ENCODE assay signal across 15 cellular contexts in genomic region chr16:10923650-10924214, GRCh38. TPM values are rescaled to one million over a fixed set of nuclear protein-coding genes. Genes with fewer than 3 reads are reported as not detected.
DNase-seq lines count a peak whose midpoint lies in the region; ATAC-seq, FAIRE-seq and TF ChIP-seq lines count a peak whose summit lies in the region.
"Had no signal": no experiment of that assay in that cellular context is flagged by ENCODE, and none has a peak within 500 bp of the region (broad histone marks: within the 10 kb centered on the region; RNA-seq: fewer than 3 reads in every experiment).

No MANE protein-coding gene starts in this region.

- no TSS peak for BruUV-seq in GM12878 (replicated peaks; lab: Mats Ljungman, UMichigan)

- intact Hi-C loops in GM12878 (cut with micrococcal nuclease; ENCODE audit: unreplicated experiment) = no loop called here
- intact Hi-C loops in right cardiac atrium (cut with DNase I) = loop anchor here in 2 of 4 donors (5.0 to 10.0 kb wide), 2 partner anchors 169 to 176 kb away; no protein-coding TSS in a partner anchor

- peaks cover 37 to 41% of the 10 kb centered on the region in 2 experiments for H3K36me3 ChIP-seq in GM12878 (ENCODE audit: control insufficient read depth in 2 of 2, insufficient read depth in 2 of 2, low read length in 1 of 2)

- WGBS in GM12878 (ENCODE audit: insufficient coverage, insufficient replicate concordance, low lambda C conversion rate, missing lambda C conversion rate) = 92% methylated on average over 14 of the region's 14 CpGs
- WGBS in right cardiac atrium = 52% methylated on average over 14 of the region's 14 CpGs

- H3K9ac ChIP-seq in GM12878 (ENCODE audit: control insufficient read depth, insufficient read depth, low read length) = no peak overlapping the region

- H3K4me2 ChIP-seq in GM12878 (ENCODE audit: control insufficient read depth, insufficient read depth) = no peak overlapping the region

- H3K79me2 ChIP-seq in GM12878 (ENCODE audit: control insufficient read depth, insufficient read depth, low read length) = no peaks in the 10 kb centered on the region

- CTCF ChIA-PET in GM12878 (lab: Yijun Ruan, JAX) = interaction anchor here (3.1 kb wide), 1 partner anchor 409 kb away, joined by 13 read pairs; no protein-coding TSS in a partner anchor

- RAD21 ChIA-PET in GM12878 (lab: Charles Lee; ENCODE audit: unreplicated experiment) = no interaction called here

- no peak overlapping the region for H2AFZ ChIP-seq in GM12878 (ENCODE audit: control insufficient read depth, low read depth, low read length)

- no peaks in the 10 kb centered on the region for H4K20me1 ChIP-seq in GM12878 (ENCODE audit: control insufficient read depth, insufficient read depth)

- in situ Hi-C loops in GM12878 (cut with MboI) = no loop called here

- no peaks in the 10 kb centered on the region for H3K27me3 ChIP-seq in GM12878 (replicated peaks in 1 of 2; ENCODE audit: control insufficient read depth in 2 of 2, insufficient read depth in 2 of 2, low read length in 1 of 2)
- no peaks in the 10 kb centered on the region for H3K27me3 ChIP-seq in right cardiac atrium (ENCODE audit: control insufficient read depth, insufficient read depth)

- TF ChIP-seq EP300 in GM12878 (IDR thresholded peaks at IDR 0.05; ENCODE audit: borderline replicate concordance in 1 of 2, control insufficient read depth in 1 of 2, low read depth in 2 of 2, low read length in 2 of 2) = no peak

- H3K27ac ChIP-seq in GM12878 (ENCODE audit: control insufficient read depth, insufficient read depth) = no peak overlapping the region
- peak overlapping the region; percentile 68 for H3K27ac ChIP-seq in right cardiac atrium (ENCODE audit: low read length)
- H3K27ac ChIP-seq: prostate gland had no signal

- TF ChIP-seq RAD21 in GM12878 (IDR thresholded peaks at IDR 0.05; ENCODE audit: insufficient read depth, low read depth, low read length) = no peak

- H3K9me3 ChIP-seq in GM12878 (replicated peaks; ENCODE audit: control insufficient read depth, insufficient read depth, low read length) (no peaks in the 10 kb centered on the region), right cardiac atrium (ENCODE audit: control insufficient read depth, low read length) (no peaks in the 10 kb centered on the region)
- H3K9me3 ChIP-seq: prostate gland had no signal

- ATAC-seq in GM12878 (no peak), right cardiac atrium (peak; percentile 65 to 70), HG03025 (IDR thresholded peaks at IDR 0.05; ENCODE audit: low FRiP score, unreplicated experiment) (no peak)

- peaks cover under 1% of the 10 kb centered on the region; the same call in 1 of the 2 replicates for H3K4me1 ChIP-seq in GM12878 (ENCODE audit: control insufficient read depth, insufficient read depth, low read length)
- peaks cover 6% of the 10 kb centered on the region for H3K4me1 ChIP-seq in right cardiac atrium (ENCODE audit: control insufficient read depth, insufficient read depth, low read length)
- H3K4me1 ChIP-seq: prostate gland had no signal

- DNase-seq in AG10803 (ENCODE audit: low read depth) (peak; percentile 47), GM12878 (ENCODE audit: low read depth, low spot score) (no peak), right cardiac atrium (peak; percentile 80 to 93 (median 93)), renal cortical epithelial cell (ENCODE audit: low read depth) (peak; percentile 37), NCI-H1048 (lab: John Stamatoyannopoulos, UW) (no peak), NCI-H187 treated with DMSO at 0.1 percent for 48 hours (lab: John Stamatoyannopoulos, UW) (no peak)
- no peak for DNase-seq in activated effector memory CD4-positive, alpha-beta T cell treated with anti-CD3 and anti-CD28 coated beads, Interleukin-2, amount 50 U/mL, for 16 hours
- DNase-seq: activated CD8-positive, alpha-beta memory T cell treated with anti-CD3 and anti-CD28 coated beads, Interleukin-2, amount 50 U/mL, for 48 hours; effector memory CD4-positive, alpha-beta T cell; NCI-H524 had no signal

- TF ChIP-seq CTCF in AG10803 (conservative IDR thresholded peaks at IDR 0.05; ENCODE audit: low read length) (no peak), GM12878 (IDR thresholded peaks at IDR 0.05 in 2 of 3, conservative IDR thresholded peaks at IDR 0.05 in 1 of 3; ENCODE audit: control insufficient read depth in 2 of 3, extremely low read depth in 1 of 3, insufficient read depth in 1 of 3, low read depth in 3 of 3, low read length in 3 of 3) (no peak)

- TF ChIP-seq POLR2A in GM12878 (IDR thresholded peaks at IDR 0.05; ENCODE audit: low read depth, low read length) = no peak

- POLR2A ChIA-PET in GM12878 (lab: Charles Lee) = interaction anchor here (2.8 kb wide), 1 partner anchor 12 kb away, joined by 10 read pairs; no protein-coding TSS in a partner anchor

- SMC1A ChIA-PET in GM12878 (lab: Charles Lee; ENCODE audit: uncharacterized antibody, unreplicated experiment) = interaction anchor here (1.5 kb wide), 1 partner anchor 12 kb away, joined by 5 read pairs; no protein-coding TSS in a partner anchor

- H3K4me3 ChIP-seq in AG10803 (ENCODE audit: low read length) (no peak overlapping the region), GM12878 (no peak overlapping the region), right cardiac atrium (ENCODE audit: low read length) (no peak overlapping the region)
- H3K4me3 ChIP-seq: prostate gland had no signal

- no peak for FAIRE-seq in GM12878 (lab: Jason Lieb, UNC)
- FAIRE-seq: GM12892, GM19239 had no signal

TF ChIP-seq in GM12878, 131 proteins besides CTCF, POLR2A, EP300 and RAD21:
- TF ChIP-seq PML (IDR thresholded peaks at IDR 0.05; ENCODE audit: low read length) (0 out of 2 replicates have a peak, but pooled peaks have one; percentile 31), BHLHE40 (IDR thresholded peaks at IDR 0.05; ENCODE audit: borderline replicate concordance in 1 of 2, low read depth in 2 of 2, low read length in 1 of 2) (no peak)

RNA-seq across cellular contexts. Expression of gene DEXI, which starts 18.5 kb away (rescaled TPM):
- total RNA-seq in GM12878 (2013; cell fraction: nucleolus; rRNA removed) = 26.1 and 29.0 TPM in 2 replicates
- total RNA-seq in GM12878 (2014; rRNA removed) (26.3 and 28.6 TPM in 2 replicates), GM12878 (2014; rRNA removed; fragmentation: Illumina TruSeq; extraction: Trizol) (17.0 and 17.3 TPM in 2 replicates), GM12878 (2021) (22.7 and 24.2 TPM in 2 replicates), right cardiac atrium (100 to 1,000 TPM in 2 of 4 donors, 10 to 100 TPM in 2; 82.2 to 126 (median 101) TPM), renal cortical epithelial cell (29.2 and 47.1 TPM in 2 replicates)
- polyA plus RNA-seq in GM12878 (2011; ENCODE audit: low read depth) = 7.1 TPM
- polyA plus RNA-seq in GM12878 (2011; rRNA removed) (11.4 and 15.2 TPM in 2 replicates), GM12878 (2014; fragmentation: Illumina TruSeq; extraction: Trizol) (17.8 and 21.7 TPM in 2 replicates), GM12878 (2014; fragmentation: Nextera tagmentation; extraction: Ambion mirVana) (1 to 10 TPM; 1.4 to 4.3 TPM), GM12878 (2014; rRNA removed) (22.9 and 25.7 TPM in 2 replicates), GM12878 (2016; fragmentation: Nextera tagmentation; extraction: Ambion mirVana) (10 to 100 TPM; 14.0 to 19.8 TPM), right cardiac atrium (127 TPM)
- polyA plus RNA-seq in GM12878 (2011; cell fraction: cytosol; rRNA removed) = 21.8 and 24.6 TPM in 2 replicates
- polyA plus RNA-seq in GM12878 (2011; cell fraction: nucleus; rRNA removed) = 37.7 and 44.3 TPM in 2 replicates
- polyA plus RNA-seq in GM12878 (2012) = 15.5 and 16.1 TPM in 2 replicates
- polyA minus RNA-seq in GM12878 (2011; rRNA and poly(A)+ RNA removed) = 18.1 and 24.7 TPM in 2 replicates
- 9.6 and 11.0 TPM in 2 replicates for polyA minus RNA-seq in GM12878 (2011; cell fraction: cytosol; rRNA and poly(A)+ RNA removed)
- 14.1 and 21.8 TPM in 2 replicates for polyA minus RNA-seq in GM12878 (2011; cell fraction: nucleus; rRNA and poly(A)+ RNA removed)

RNA-seq across cellular contexts. Expression of gene CLEC16A, which starts 20.6 kb away (rescaled TPM):
- total RNA-seq in GM12878 (2013; cell fraction: nucleolus; rRNA removed) = 277 and 301 TPM in 2 replicates
- total RNA-seq in GM12878 (2014; rRNA removed) (17.1 and 17.6 TPM in 2 replicates), GM12878 (2014; rRNA removed; fragmentation: Illumina TruSeq; extraction: Trizol) (14.1 and 14.6 TPM in 2 replicates), GM12878 (2021) (28.7 and 30.0 TPM in 2 replicates), right cardiac atrium (10 to 100 TPM; 24.0 to 31.5 (median 30.4) TPM), renal cortical epithelial cell (13.2 and 48.3 TPM in 2 replicates)
- 5.6 TPM for polyA plus RNA-seq in GM12878 (2011; ENCODE audit: low read depth)
- polyA plus RNA-seq in GM12878 (2011; rRNA removed) (16.4 and 20.2 TPM in 2 replicates), GM12878 (2014; fragmentation: Illumina TruSeq; extraction: Trizol) (19.3 and 20.5 TPM in 2 replicates), GM12878 (2014; fragmentation: Nextera tagmentation; extraction: Ambion mirVana) (1 to 10 TPM; 1.5 to 3.1 TPM), GM12878 (2014; rRNA removed) (18.1 and 18.7 TPM in 2 replicates), GM12878 (2016; fragmentation: Nextera tagmentation; extraction: Ambion mirVana) (10 to 100 TPM; 27.1 to 28.8 TPM), right cardiac atrium (14.9 TPM)
- polyA plus RNA-seq in GM12878 (2011; cell fraction: cytosol; rRNA removed) = 17.6 and 21.8 TPM in 2 replicates
- 39.8 and 50.1 TPM in 2 replicates for polyA plus RNA-seq in GM12878 (2011; cell fraction: nucleus; rRNA removed)
- polyA plus RNA-seq in GM12878 (2012) = 11.8 and 12.2 TPM in 2 replicates
- 117 and 120 TPM in 2 replicates for polyA minus RNA-seq in GM12878 (2011; rRNA and poly(A)+ RNA removed)
- polyA minus RNA-seq in GM12878 (2011; cell fraction: cytosol; rRNA and poly(A)+ RNA removed) = 46.5 and 51.2 TPM in 2 replicates
- polyA minus RNA-seq in GM12878 (2011; cell fraction: nucleus; rRNA and poly(A)+ RNA removed) = 42.9 and 65.1 TPM in 2 replicates

RNA-seq across cellular contexts. Expression of gene CIITA, which starts 46.7 kb away (rescaled TPM):
- 733 and 778 TPM in 2 replicates for total RNA-seq in GM12878 (2013; cell fraction: nucleolus; rRNA removed)
- total RNA-seq in GM12878 (2014; rRNA removed) (49.6 and 51.4 TPM in 2 replicates), GM12878 (2014; rRNA removed; fragmentation: Illumina TruSeq; extraction: Trizol) (31.0 and 37.4 TPM in 2 replicates), GM12878 (2021) (84.6 and 95.8 TPM in 2 replicates), right cardiac atrium (1 to 10 TPM; 5.3 to 9.1 (median 7.5) TPM), renal cortical epithelial cell (under 0.01 and 0.65 TPM in 2 replicates)
- polyA plus RNA-seq in GM12878 (2011; ENCODE audit: low read depth) = 32.4 TPM
- polyA plus RNA-seq in GM12878 (2011; rRNA removed) (139 and 145 TPM in 2 replicates), GM12878 (2014; fragmentation: Illumina TruSeq; extraction: Trizol) (35.7 and 51.1 TPM in 2 replicates), GM12878 (2014; fragmentation: Nextera tagmentation; extraction: Ambion mirVana) (10 to 100 TPM; 11.5 to 12.5 TPM), GM12878 (2014; rRNA removed) (74.5 and 82.5 TPM in 2 replicates), GM12878 (2016; fragmentation: Nextera tagmentation; extraction: Ambion mirVana) (10 to 100 TPM; 45.3 to 48.2 TPM), right cardiac atrium (7.3 TPM)
- 85.3 and 89.0 TPM in 2 replicates for polyA plus RNA-seq in GM12878 (2011; cell fraction: cytosol; rRNA removed)
- 371 and 391 TPM in 2 replicates for polyA plus RNA-seq in GM12878 (2011; cell fraction: nucleus; rRNA removed)
- polyA plus RNA-seq in GM12878 (2012) = 50.3 and 56.0 TPM in 2 replicates
- 158 and 163 TPM in 2 replicates for polyA minus RNA-seq in GM12878 (2011; rRNA and poly(A)+ RNA removed)
- 30.1 and 45.4 TPM in 2 replicates for polyA minus RNA-seq in GM12878 (2011; cell fraction: cytosol; rRNA and poly(A)+ RNA removed)
- polyA minus RNA-seq in GM12878 (2011; cell fraction: nucleus; rRNA and poly(A)+ RNA removed) = 156 and 242 TPM in 2 replicates
- total RNA-seq: A673 had no signal

Comparison
In these comparisons a context has a peak if more than half of its experiments do, and no peak if none do; other contexts are left out.
1. DNase-seq: peak in AG10803 (single experiment), right cardiac atrium (3 of 3) and renal cortical epithelial cell (single experiment); none in GM12878 (single experiment), activated effector memory CD4-positive, alpha-beta T cell treated with anti-CD3 and anti-CD28 coated beads, Interleukin-2, amount 50 U/mL, for 16 hours (single experiment), NCI-H1048 (single experiment) and NCI-H187 treated with DMSO at 0.1 percent for 48 hours (single experiment).
2. ATAC-seq: peak in right cardiac atrium (2 of 2); none in GM12878 (single experiment) and HG03025 (single experiment).